Comparison of ENCODE assay signal across 8 cellular contexts in the genomic region with DNA sequence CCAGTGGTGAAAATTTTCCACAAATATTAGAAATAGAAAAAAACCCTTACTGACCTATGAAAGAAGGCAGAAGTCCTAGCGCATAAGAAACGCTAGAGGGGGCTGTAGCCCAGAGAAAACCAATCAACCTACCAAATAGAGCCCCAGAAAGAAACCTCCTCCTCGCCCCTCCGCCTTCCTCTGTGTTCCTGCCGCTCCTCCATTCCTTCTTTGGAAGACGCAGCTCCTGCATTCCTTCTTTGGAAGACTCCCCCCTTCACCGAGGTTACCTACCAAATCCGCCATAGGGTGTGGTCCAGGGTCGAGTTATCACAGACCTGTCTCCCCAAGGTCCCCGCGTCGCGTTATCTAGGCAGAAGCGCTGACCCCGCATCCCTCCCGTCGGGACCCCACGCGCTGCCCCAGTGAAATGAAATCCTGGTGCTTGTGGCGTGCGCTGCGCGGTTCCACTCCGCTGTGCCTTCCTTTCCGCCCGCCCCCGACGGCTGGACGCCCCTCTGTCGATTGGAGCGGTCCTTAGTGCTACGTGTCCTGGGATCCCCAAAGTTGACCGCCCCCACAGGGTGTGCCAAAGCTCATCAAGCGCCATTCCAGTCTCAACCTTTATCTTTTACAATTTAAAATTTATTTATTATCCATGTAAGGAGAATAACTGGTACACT. TPM values are rescaled to one million over a fixed set of nuclear protein-coding genes. Genes with fewer than 3 reads are reported as not detected.
A peak's percentile ranks its signal among the peaks of the same experiment; 100 is the strongest.
DNase-seq lines count a peak whose midpoint lies in the region; ATAC-seq lines count a peak whose summit lies in the region.

No MANE protein-coding gene starts in this region.

- no peaks in the 10 kb centered on the region for H3K36me3 ChIP-seq in SK-N-MC (ENCODE audit: insufficient read depth, low read length)

- peak overlapping the region; percentile 87 for H3K4me3 ChIP-seq in SK-N-MC

- H3K9me3 ChIP-seq in SK-N-MC (ENCODE audit: low read depth, low read length) = no peaks in the 10 kb centered on the region

- H3K27ac ChIP-seq in SK-N-MC = no peak overlapping the region

- intact Hi-C loops in left cardiac atrium (cut with DNase I) = loop anchor here in 1 of 2 donors (5.0 kb wide), 1 partner anchor 39 kb away; no protein-coding TSS in a partner anchor

- ATAC-seq in left cardiac atrium (peak; percentile 61 to 86), GM18861 (IDR thresholded peaks at IDR 0.05; ENCODE audit: unreplicated experiment) (no peak), GM18868 (IDR thresholded peaks at IDR 0.05; ENCODE audit: unreplicated experiment) (no peak)

- peak; percentile 72 for DNase-seq in DMS79 treated with DMSO at 0.1 percent for 48 hours (lab: John Stamatoyannopoulos, UW)
- DNase-seq in LHCN-M2 (ENCODE audit: low read depth) = peak; percentile 66
- DNase-seq in SK-N-MC (ENCODE audit: low read depth, low spot score) = peak; percentile 73
- peak; percentile 64 for DNase-seq in amniotic epithelial cell (ENCODE audit: low read depth)
- DNase-seq in left cardiac atrium = peak; percentile 46
- DNase-seq in pons (ENCODE audit: low spot score) = peak; percentile 65

- H3K9ac ChIP-seq in SK-N-MC (ENCODE audit: insufficient read length) = peak overlapping the region; percentile 59

RNA-seq across cellular contexts. Expression of a gene that starts 12.9 kb away (rescaled TPM):
- total RNA-seq in LHCN-M2 (2014; rRNA removed) = 45.2 and 53.9 TPM in 2 replicates
- polyA plus RNA-seq in LHCN-M2 (2012) = 56.0 TPM
- total RNA-seq in left cardiac atrium = 10 to 100 TPM; 21.0 to 26.2 TPM

RNA-seq across cellular contexts. Expression of a gene that starts 31.1 kb away (rescaled TPM):
- total RNA-seq in LHCN-M2 (2014; rRNA removed) (10.8 and 13.1 TPM in 2 replicates), left cardiac atrium (10 to 100 TPM in 1 of 2 donors, 1 to 10 TPM in 1; 9.5 to 11.2 TPM)
- 5.7 TPM for polyA plus RNA-seq in LHCN-M2 (2012)

Comparison
In these comparisons a context has a peak if more than half of its experiments do, and no peak if none do; other contexts are left out.
1. ATAC-seq: peak in left cardiac atrium (2 of 2); none in GM18861 (single experiment) and GM18868 (single experiment).
2. Peak in every context shown above with its lines, with median percentiles within 50 percentile points of each other: DNase-seq.